In genomic region chr1:234543442-234544093, GRCh38 we compare ENCODE assay signal across 8 cellular contexts.
DNase-seq lines count a peak whose midpoint lies in the region; ATAC-seq and TF ChIP-seq lines count a peak whose summit lies in the region.

No MANE protein-coding gene starts in this region.

- H3K4me1 ChIP-seq in body of pancreas (peaks cover 56% of the 10 kb centered on the region), left lung (peaks cover 0 to 16% of the 10 kb centered on the region in 2 donors), subcutaneous abdominal adipose tissue (ENCODE audit: control insufficient read depth in 5 of 5, insufficient read depth in 5 of 5, low read length in 5 of 5) (peaks cover 14 to 42% (median 35%) of the 10 kb centered on the region in 5 donors)

- no peak overlapping the region for H3K9ac ChIP-seq in subcutaneous abdominal adipose tissue (ENCODE audit: low read length in 5 of 5)

- no peaks in the 10 kb centered on the region for H3K27me3 ChIP-seq in body of pancreas
- no peaks in the 10 kb centered on the region for H3K27me3 ChIP-seq in left lung
- no peaks in the 10 kb centered on the region for H3K27me3 ChIP-seq in subcutaneous abdominal adipose tissue (ENCODE audit: control insufficient read depth in 5 of 5, insufficient read depth in 4 of 5, low read length in 5 of 5)

- H3K27ac Mint-ChIP-seq in effector memory CD8-positive, alpha-beta T cell: no peak overlapping the region

- H3K9me3 ChIP-seq in body of pancreas (no peaks in the 10 kb centered on the region), left lung (no peaks in the 10 kb centered on the region), subcutaneous abdominal adipose tissue (ENCODE audit: control insufficient read depth in 5 of 5, low read length in 5 of 5) (no peaks in the 10 kb centered on the region)

- no peaks in the 10 kb centered on the region for H3K9me3 Mint-ChIP-seq in effector memory CD8-positive, alpha-beta T cell

- peak in 3 of 7 experiments; percentile 9 to 29 (median 18) for TF ChIP-seq CTCF in body of pancreas (IDR thresholded peaks at IDR 0.05)
- TF ChIP-seq CTCF in left lung (IDR thresholded peaks at IDR 0.05): no peak

- intact Hi-C loops in body of pancreas (cut with DNase I): no loop called here
- intact Hi-C loops in left lung (cut with DNase I): no loop called here

- no peak overlapping the region for H3K4me3 Mint-ChIP-seq in effector memory CD8-positive, alpha-beta T cell

- peaks cover 0 to 2% of the 10 kb centered on the region in 2 donors for H3K4me1 Mint-ChIP-seq in effector memory CD8-positive, alpha-beta T cell (ENCODE audit: low read depth in 2 of 2)

- no peak overlapping the region for H3K4me3 ChIP-seq in body of pancreas
- no peak overlapping the region for H3K4me3 ChIP-seq in left lung
- no peak overlapping the region for H3K4me3 ChIP-seq in subcutaneous abdominal adipose tissue (ENCODE audit: low read depth in 1 of 5, low read length in 5 of 5)

- peak; percentile 25 for ATAC-seq in body of pancreas
- ATAC-seq in left lung: no peak
- ATAC-seq in GM19397 (IDR thresholded peaks at IDR 0.05; ENCODE audit: unreplicated experiment): no peak
- no peak for ATAC-seq in effector memory CD8-positive, alpha-beta T cell (replicated peaks)
- no peak for ATAC-seq in GM18520 (IDR thresholded peaks at IDR 0.05; ENCODE audit: unreplicated experiment)

- TF ChIP-seq POLR2A in body of pancreas (IDR thresholded peaks at IDR 0.05): no peak

- H3K27ac ChIP-seq in body of pancreas (peak overlapping the region; percentile 90 to 99 (median 96)), left lung (peak overlapping the region; percentile 10 to 71), subcutaneous abdominal adipose tissue (ENCODE audit: low read depth, low read length) (peak overlapping the region; percentile 45)

- DNase-seq in NCI-H1092 treated with DMSO at 0.1 percent for 48 hours (lab: John Stamatoyannopoulos, UW) (peak; percentile 73), NCI-H1092 (lab: John Stamatoyannopoulos, UW) (no peak), body of pancreas (peak; percentile 62 to 81 (median 74)), left lung (no peak)
- DNase-seq in effector memory CD8-positive, alpha-beta T cell: no peak

- H3K36me3 Mint-ChIP-seq in effector memory CD8-positive, alpha-beta T cell (ENCODE audit: insufficient read depth): peaks cover 2% of the 10 kb centered on the region

- peaks cover 19 to 20% of the 10 kb centered on the region in 2 donors for H3K27me3 Mint-ChIP-seq in effector memory CD8-positive, alpha-beta T cell

- H3K36me3 ChIP-seq in body of pancreas (replicated peaks in 1 of 2; ENCODE audit: insufficient read depth in 1 of 2, low read depth in 2 of 2) (no peaks in the 10 kb centered on the region), left lung (no peaks in the 10 kb centered on the region), subcutaneous abdominal adipose tissue (ENCODE audit: control insufficient read depth in 5 of 5, insufficient read depth in 5 of 5, low read length in 5 of 5) (no peaks in the 10 kb centered on the region)

- WGBS in body of pancreas, 2 donors: 17 to 38% methylated on average over 7 to 8 of the region's 8 CpGs

Comparison
In these comparisons a context has a peak if more than half of its experiments do, and no peak if none do; other contexts are left out.
1. DNase-seq: peak in NCI-H1092 treated with DMSO at 0.1 percent for 48 hours (single experiment) and body of pancreas (4 of 4); none in NCI-H1092 (single experiment), left lung (0 of 2) and effector memory CD8-positive, alpha-beta T cell (0 of 3).
2. H3K27ac ChIP-seq: peak in every context shown above with its lines; median percentile 96 in body of pancreas; 45 in subcutaneous abdominal adipose tissue; 40 in left lung.